ENCODE assay signal across 8 cellular contexts in the genomic region with DNA sequence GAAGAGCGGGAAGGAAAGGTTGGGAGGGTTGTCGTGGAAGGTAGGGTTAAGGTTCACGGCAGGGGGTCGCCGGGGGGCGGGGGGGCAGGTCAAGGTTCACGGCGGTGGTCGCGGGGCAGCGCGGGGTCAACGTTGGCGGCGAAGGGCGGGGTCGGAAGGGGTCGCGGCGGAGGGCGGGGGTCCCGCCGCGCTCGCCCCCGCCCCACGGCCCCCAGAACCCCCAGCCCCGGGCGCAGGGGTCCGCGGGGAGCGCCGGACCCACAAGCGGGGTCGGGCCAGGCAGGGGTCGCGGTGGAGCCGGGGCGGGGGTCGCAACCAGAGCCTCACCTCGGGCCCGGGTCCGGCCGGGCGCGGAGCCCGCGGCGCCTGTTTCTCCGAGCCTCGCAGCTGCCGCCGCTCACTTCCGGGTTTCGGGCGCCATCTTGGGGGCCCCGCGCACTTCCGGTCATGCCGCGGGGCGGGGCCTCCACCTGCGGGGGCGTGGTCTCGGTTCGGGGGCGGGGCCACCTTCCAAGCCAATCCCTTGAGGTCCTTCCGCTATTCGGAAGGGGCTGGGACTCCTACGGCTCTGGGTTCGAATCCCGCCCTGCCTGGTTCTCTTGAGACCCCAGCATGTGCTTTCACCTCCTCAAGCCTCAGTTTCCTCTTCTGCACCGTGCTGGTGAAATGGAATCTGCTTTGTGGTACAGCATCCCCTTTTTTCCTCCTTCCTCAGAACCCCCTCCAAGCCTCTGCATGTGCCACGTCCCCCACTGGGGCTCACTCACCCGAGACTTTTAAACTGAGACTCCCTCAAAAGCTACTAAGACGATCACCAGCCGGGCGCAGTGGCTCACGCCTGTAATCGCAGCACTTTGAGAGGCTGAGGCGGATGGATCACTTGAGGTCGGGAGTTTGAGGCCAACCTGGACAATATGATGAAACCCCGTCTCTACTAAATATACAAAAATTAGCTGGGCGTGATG. TPM values are rescaled to one million over a fixed set of nuclear protein-coding genes. Genes with fewer than 3 reads are reported as not detected.
DNase-seq lines count a peak whose midpoint lies in the region; ATAC-seq and TF ChIP-seq lines count a peak whose summit lies in the region.

A gene with protein sequence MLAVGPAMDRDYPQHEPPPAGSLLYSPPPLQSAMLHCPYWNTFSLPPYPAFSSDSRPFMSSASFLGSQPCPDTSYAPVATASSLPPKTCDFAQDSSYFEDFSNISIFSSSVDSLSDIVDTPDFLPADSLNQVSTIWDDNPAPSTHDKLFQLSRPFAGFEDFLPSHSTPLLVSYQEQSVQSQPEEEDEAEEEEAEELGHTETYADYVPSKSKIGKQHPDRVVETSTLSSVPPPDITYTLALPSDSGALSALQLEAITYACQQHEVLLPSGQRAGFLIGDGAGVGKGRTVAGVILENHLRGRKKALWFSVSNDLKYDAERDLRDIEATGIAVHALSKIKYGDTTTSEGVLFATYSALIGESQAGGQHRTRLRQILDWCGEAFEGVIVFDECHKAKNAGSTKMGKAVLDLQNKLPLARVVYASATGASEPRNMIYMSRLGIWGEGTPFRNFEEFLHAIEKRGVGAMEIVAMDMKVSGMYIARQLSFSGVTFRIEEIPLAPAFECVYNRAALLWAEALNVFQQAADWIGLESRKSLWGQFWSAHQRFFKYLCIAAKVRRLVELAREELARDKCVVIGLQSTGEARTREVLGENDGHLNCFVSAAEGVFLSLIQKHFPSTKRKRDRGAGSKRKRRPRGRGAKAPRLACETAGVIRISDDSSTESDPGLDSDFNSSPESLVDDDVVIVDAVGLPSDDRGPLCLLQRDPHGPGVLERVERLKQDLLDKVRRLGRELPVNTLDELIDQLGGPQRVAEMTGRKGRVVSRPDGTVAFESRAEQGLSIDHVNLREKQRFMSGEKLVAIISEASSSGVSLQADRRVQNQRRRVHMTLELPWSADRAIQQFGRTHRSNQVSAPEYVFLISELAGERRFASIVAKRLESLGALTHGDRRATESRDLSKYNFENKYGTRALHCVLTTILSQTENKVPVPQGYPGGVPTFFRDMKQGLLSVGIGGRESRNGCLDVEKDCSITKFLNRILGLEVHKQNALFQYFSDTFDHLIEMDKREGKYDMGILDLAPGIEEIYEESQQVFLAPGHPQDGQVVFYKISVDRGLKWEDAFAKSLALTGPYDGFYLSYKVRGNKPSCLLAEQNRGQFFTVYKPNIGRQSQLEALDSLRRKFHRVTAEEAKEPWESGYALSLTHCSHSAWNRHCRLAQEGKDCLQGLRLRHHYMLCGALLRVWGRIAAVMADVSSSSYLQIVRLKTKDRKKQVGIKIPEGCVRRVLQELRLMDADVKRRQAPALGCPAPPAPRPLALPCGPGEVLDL (N-terminal part only) (minus strand): TSS at position 424 of the 965 bp plus-strand sequence. CDS start 19,992 bp downstream, outside the sequence.

- H3K9ac ChIP-seq in HUES6 (ENCODE audit: low read length) = peak within 1 kb of the TSS; percentile 75

- H3K27me3 ChIP-seq in HUES6 (ENCODE audit: control insufficient read depth, insufficient read depth, low read length) = no peaks in the 10 kb centered on the region

- DNase-seq in A172 (ENCODE audit: low spot score) (peak; percentile 70), OCI-M2 (lab: John Stamatoyannopoulos, UW; ENCODE audit: unreplicated experiment) (peak; percentile 30), activated T-cell treated with anti-CD3 and anti-CD28 coated beads for 4 hours (peak; percentile 94), epithelial cell of esophagus (ENCODE audit: low read depth) (peak; percentile 90), mucosa of descending colon (peak; percentile 93 to 96 (median 95))
- DNase-seq in stimulated activated CD8-positive, alpha-beta memory T cell treated with anti-CD3 and anti-CD28 coated beads, Interleukin-4, amount 100 ng/mL, for 1 hour (ENCODE audit: low read depth in 2 of 2, low spot score in 1 of 2) = peak; percentile 72 to 83

- H3K9me3 ChIP-seq in HUES6 (ENCODE audit: control insufficient read depth, insufficient read depth, low read depth, low read length) (no peaks in the 10 kb centered on the region), mucosa of descending colon (no peaks in the 10 kb centered on the region)

- intact Hi-C loops in mucosa of descending colon (cut with DNase I, micrococcal nuclease) = loop anchor here in 1 of 2 donors (10.0 kb wide), 1 partner anchor 49 kb away; no protein-coding TSS in a partner anchor

- ATAC-seq in GM18907 (IDR thresholded peaks at IDR 0.05; ENCODE audit: unreplicated experiment) (peak; percentile 50), mucosa of descending colon (peak; percentile 90)

- peaks cover 34% of the 10 kb centered on the region for H3K4me1 ChIP-seq in HUES6 (ENCODE audit: control insufficient read depth, insufficient read depth, low read length)
- peaks cover 13% of the 10 kb centered on the region for H3K4me1 ChIP-seq in mucosa of descending colon (ENCODE audit: low read depth)

- no peaks in the 10 kb centered on the region for H3K36me3 ChIP-seq in HUES6 (ENCODE audit: control insufficient read depth, insufficient read depth, low read length)
- H3K36me3 ChIP-seq in mucosa of descending colon (ENCODE audit: low read depth) = no peaks in the 10 kb centered on the region

- TF ChIP-seq CTCF in epithelial cell of esophagus (IDR thresholded peaks at IDR 0.05; ENCODE audit: insufficient read depth, low read depth, low read length, missing control alignments) (no peak), mucosa of descending colon (IDR thresholded peaks at IDR 0.05) (no peak)

- peak within 1 kb of the TSS; percentile 93 for H3K4me3 ChIP-seq in HUES6 (ENCODE audit: low read depth, low read length)
- H3K4me3 ChIP-seq in epithelial cell of esophagus (ENCODE audit: low read length) = peak within 1 kb of the TSS; percentile 92
- peak within 1 kb of the TSS; percentile 75 for H3K4me3 ChIP-seq in mucosa of descending colon

- H3K27ac ChIP-seq in HUES6 (ENCODE audit: low read depth, low read length) = peak within 1 kb of the TSS; percentile 42; the same call in 1 of the 2 replicates

RNA-seq across cellular contexts. Expression of the gene that starts here (rescaled TPM):
- total RNA-seq in A172 (2014; rRNA removed; shearing (Covaris generic)) = 37.0 and 51.1 TPM in 2 replicates
- 10 to 100 TPM; 58.0 to 86.6 (median 74.6) TPM for total RNA-seq in mucosa of descending colon

Comparison
In these comparisons a context has a peak if more than half of its experiments do, and no peak if none do; other contexts are left out.
1. Peak in every context shown above with its lines: DNase-seq, ATAC-seq, H3K4me3 ChIP-seq and H3K27ac ChIP-seq.
2. DNase-seq: peak in every context shown above with its lines; median percentile 95 in mucosa of descending colon; 94 in activated T-cell treated with anti-CD3 and anti-CD28 coated beads for 4 hours; 90 in epithelial cell of esophagus; 78 in stimulated activated CD8-positive, alpha-beta memory T cell treated with anti-CD3 and anti-CD28 coated beads, Interleukin-4, amount 100 ng/mL, for 1 hour; 70 in A172; 30 in OCI-M2.